ENCODE assay signal across 1 cellular context in genomic region chr13:45231722-45232121, GRCh38.
TF ChIP-seq lines count a peak whose summit lies in the region.

No MANE protein-coding gene starts in this region.

TF ChIP-seq in WTC11, 78 proteins besides CTCF, POLR2A, EP300 and RAD21 (continued from another document):
- TF ChIP-seq ZNF281 (CRISPR knock-in tag; IDR thresholded peaks at IDR 0.05): no peak
- TF ChIP-seq CREM (CRISPR knock-in tag; IDR thresholded peaks at IDR 0.05): no peak
- no peak for TF ChIP-seq ZNF396 (CRISPR knock-in tag; IDR thresholded peaks at IDR 0.05; ENCODE audit: borderline replicate concordance)
- TF ChIP-seq ZNF416 (CRISPR knock-in tag; IDR thresholded peaks at IDR 0.05): no peak
- no peak for TF ChIP-seq PRDM15 (CRISPR knock-in tag; IDR thresholded peaks at IDR 0.05)
- TF ChIP-seq HMGA2 (CRISPR knock-in tag; IDR thresholded peaks at IDR 0.05): no peak
- TF ChIP-seq ZNF425 (CRISPR knock-in tag; conservative IDR thresholded peaks at IDR 0.05): no peak
- no peak for TF ChIP-seq AR (CRISPR knock-in tag; IDR thresholded peaks at IDR 0.05)
- TF ChIP-seq FOXK1 (CRISPR knock-in tag; IDR thresholded peaks at IDR 0.05): no peak
- no peak for TF ChIP-seq PREB (CRISPR knock-in tag; IDR thresholded peaks at IDR 0.05; ENCODE audit: borderline replicate concordance)
- no peak for TF ChIP-seq JUN (CRISPR knock-in tag; IDR thresholded peaks at IDR 0.05)
TF ChIP-seq in WTC11: peak in this region for 0.
